Comparison of ENCODE assay signal across 1 cellular context in genomic region chr14:68795602-68796417, GRCh38.
TF ChIP-seq lines count a peak whose summit lies in the region.

No MANE protein-coding gene starts in this region.

TF ChIP-seq in HepG2, 621 proteins besides CTCF, POLR2A, EP300 and RAD21 (continued from another document and continues in another):
- TF ChIP-seq STAT6 (CRISPR knock-in tag; IDR thresholded peaks at IDR 0.05; ENCODE audit: borderline replicate concordance) (0 out of 2 replicates have a peak, but pooled peaks have one; percentile 30), RORA (CRISPR knock-in tag; IDR thresholded peaks at IDR 0.05) (no peak), HOXA9 (CRISPR knock-in tag; IDR thresholded peaks at IDR 0.05; ENCODE audit: borderline replicate concordance) (0 out of 2 replicates have a peak, but pooled peaks have one; percentile 69), MYPOP (CRISPR knock-in tag; IDR thresholded peaks at IDR 0.05) (no peak), DBP (CRISPR knock-in tag; IDR thresholded peaks at IDR 0.05; ENCODE audit: not compliant biosample characterization) (no peak), GZF1 (CRISPR knock-in tag; IDR thresholded peaks at IDR 0.05) (no peak; the same call in 1 of the 2 replicates), BRCA1 (CRISPR knock-in tag; IDR thresholded peaks at IDR 0.05) (no peak), STAT5B (CRISPR knock-in tag; IDR thresholded peaks at IDR 0.05) (no peak), BCLAF1 (IDR thresholded peaks at IDR 0.05) (no peak), MLXIP (CRISPR knock-in tag; IDR thresholded peaks at IDR 0.05; ENCODE audit: borderline replicate concordance) (no peak), SSRP1 (CRISPR knock-in tag; IDR thresholded peaks at IDR 0.05) (no peak), EZH2 (conservative IDR thresholded peaks at IDR 0.05; ENCODE audit: low read depth, low read length) (no peak), ZNF513 (CRISPR knock-in tag; conservative IDR thresholded peaks at IDR 0.05) (no peak), SRY (CRISPR knock-in tag; IDR thresholded peaks at IDR 0.05) (peak; percentile 68; the same call in 1 of the 2 replicates), ZBTB4 (CRISPR knock-in tag; IDR thresholded peaks at IDR 0.05; ENCODE audit: borderline replicate concordance) (no peak), GLI4 (CRISPR knock-in tag; IDR thresholded peaks at IDR 0.05; ENCODE audit: borderline replicate concordance) (no peak), SIN3A (IDR thresholded peaks at IDR 0.05; ENCODE audit: borderline replicate concordance, low read depth, low read length) (no peak; the same call in 1 of the 2 replicates), CSRNP2 (CRISPR knock-in tag; conservative IDR thresholded peaks at IDR 0.05; ENCODE audit: low read depth) (0 out of 2 replicates have a peak, but pooled peaks have one; percentile 57), HES4 (CRISPR knock-in tag; IDR thresholded peaks at IDR 0.05; ENCODE audit: borderline replicate concordance) (peak; percentile 92; the same call in 1 of the 2 replicates), RFXAP (CRISPR knock-in tag; IDR thresholded peaks at IDR 0.05; ENCODE audit: borderline replicate concordance) (no peak; the same call in 1 of the 2 replicates), ZNF570 (CRISPR knock-in tag; IDR thresholded peaks at IDR 0.05; ENCODE audit: borderline replicate concordance) (no peak), ZSCAN5A (CRISPR knock-in tag; IDR thresholded peaks at IDR 0.05; ENCODE audit: borderline replicate concordance) (no peak; the same call in 1 of the 2 replicates), PHF21A (CRISPR knock-in tag; IDR thresholded peaks at IDR 0.05) (peak; percentile 45), PAX8 (CRISPR knock-in tag; IDR thresholded peaks at IDR 0.05; ENCODE audit: borderline replicate concordance) (no peak), DMAP1 (CRISPR knock-in tag; IDR thresholded peaks at IDR 0.05) (peak; percentile 75), ZFP62 (CRISPR knock-in tag; IDR thresholded peaks at IDR 0.05) (no peak), SCMH1 (CRISPR knock-in tag; IDR thresholded peaks at IDR 0.05; ENCODE audit: borderline replicate concordance) (no peak), MTA3 (CRISPR knock-in tag; IDR thresholded peaks at IDR 0.05) (no peak), ZNF644 (CRISPR knock-in tag; IDR thresholded peaks at IDR 0.05; ENCODE audit: low read depth) (no peak), SRSF1 (optimal IDR thresholded peaks at IDR 0.05; ENCODE audit: low read depth, low read length) (peak; percentile 82), ZBTB46 (CRISPR knock-in tag; IDR thresholded peaks at IDR 0.05; ENCODE audit: borderline replicate concordance) (no peak), ZNF501 (CRISPR knock-in tag; IDR thresholded peaks at IDR 0.05) (peak; percentile 67), ZNF33B (CRISPR knock-in tag; IDR thresholded peaks at IDR 0.05) (peak; percentile 74; the same call in 1 of the 2 replicates), ZNF615 (CRISPR knock-in tag; IDR thresholded peaks at IDR 0.05; ENCODE audit: borderline replicate concordance) (no peak), EEA1 (CRISPR knock-in tag; IDR thresholded peaks at IDR 0.05; ENCODE audit: borderline replicate concordance) (no peak), MTERF4 (CRISPR knock-in tag; IDR thresholded peaks at IDR 0.05) (0 out of 2 replicates have a peak, but pooled peaks have one; percentile 41)
